Comparison of ENCODE assay signal across 30 cellular contexts in genomic region chr10:45378866-45379265, GRCh38. TPM values are rescaled to one million over a fixed set of nuclear protein-coding genes. Genes with fewer than 3 reads are reported as not detected.
DNase-seq lines count a peak whose midpoint lies in the region; ATAC-seq and TF ChIP-seq lines count a peak whose summit lies in the region.
"Had no signal": no experiment of that assay in that cellular context is flagged by ENCODE, and none has a peak within 500 bp of the region (broad histone marks: within the 10 kb centered on the region; RNA-seq: fewer than 3 reads in every experiment).

No MANE protein-coding gene starts in this region.

- H3K4me2 ChIP-seq in OCI-LY1 (ENCODE audit: low read length) (no peak overlapping the region; the same call in 1 of the 2 replicates), hepatocyte (no peak overlapping the region)
- H3K4me2 ChIP-seq: GM23338 had no signal

- H4K20me1 ChIP-seq in OCI-LY1 (ENCODE audit: insufficient read depth, low read length): 0 out of 2 replicates have a peak, but pooled peaks cover 3% of the 10 kb centered on the region
- H4K20me1 ChIP-seq in hepatocyte (ENCODE audit: insufficient read depth, poor library complexity, severe bottlenecking): no peaks in the 10 kb centered on the region

- H3K27me3 ChIP-seq in OCI-LY1 (ENCODE audit: insufficient read depth, low read length) (no peaks in the 10 kb centered on the region), hepatocyte (peaks cover 12% of the 10 kb centered on the region), upper lobe of left lung (peaks cover 0 to 7% (median 3%) of the 10 kb centered on the region in 4 donors)
- H3K27me3 ChIP-seq: thyroid gland had no signal

- peaks cover 60% of the 10 kb centered on the region for H3K79me2 ChIP-seq in OCI-LY1 (ENCODE audit: insufficient read depth, low read length)
- H3K79me2 ChIP-seq in hepatocyte: no peaks in the 10 kb centered on the region

- POLR2A ChIA-PET in RWPE1 (lab: Yijun Ruan, JAX; ENCODE audit: low non-redundant PET): no interaction called here

- no peak overlapping the region for H3K9ac ChIP-seq in OCI-LY1 (ENCODE audit: low read length)

- ATAC-seq in upper lobe of left lung (ENCODE audit: low FRiP score in 2 of 2) (no peak), HG02571 (IDR thresholded peaks at IDR 0.05; ENCODE audit: unreplicated experiment) (no peak)
- ATAC-seq: GM23338, left colon, PC-3, Right ventricle myocardium inferior, SK-N-SH treated with all-trans-retinoic acid at 6 μM for 48 hours had no signal

- H3K9me2 ChIP-seq in OCI-LY1 (ENCODE audit: low read depth, low read length) (no peaks in the 10 kb centered on the region), hepatocyte (replicated peaks; ENCODE audit: insufficient read depth) (no peaks in the 10 kb centered on the region)

- H3K27ac ChIP-seq in OCI-LY1 (ENCODE audit: low read depth, low read length, poor library complexity, severe bottlenecking) (peak overlapping the region; percentile 10), hepatocyte (no peak overlapping the region), upper lobe of left lung (peak overlapping the region; percentile 52 to 90 (median 78)), RWPE1 (no peak overlapping the region)
- H3K27ac ChIP-seq: brain microvascular endothelial cell, C4-2B, thyroid gland had no signal

- H3K4me1 ChIP-seq in OCI-LY1 (ENCODE audit: insufficient read depth, low read length, severe bottlenecking): peaks cover 38% of the 10 kb centered on the region
- peaks cover 6% of the 10 kb centered on the region for H3K4me1 ChIP-seq in hepatocyte (ENCODE audit: insufficient read depth)
- H3K4me1 ChIP-seq in upper lobe of left lung: peaks cover 6 to 22% (median 13%) of the 10 kb centered on the region in 4 donors

- no peak for TF ChIP-seq EP300 in upper lobe of left lung (IDR thresholded peaks at IDR 0.05)

- H3K36me3 ChIP-seq in OCI-LY1 (ENCODE audit: insufficient read depth, low read length) (peaks cover 95% of the 10 kb centered on the region), hepatocyte (replicated peaks; ENCODE audit: insufficient read depth, low read depth) (no peaks in the 10 kb centered on the region), upper lobe of left lung (peaks cover 0 to 2% (median 0%) of the 10 kb centered on the region in 4 donors)
- H3K36me3 ChIP-seq: brain microvascular endothelial cell, thyroid gland had no signal

- DNase-seq in GM10266 (ENCODE audit: extremely low spot score): peak; percentile 6
- DNase-seq in hepatocyte (ENCODE audit: low spot score): peak; percentile 24
- DNase-seq in upper lobe of left lung: no peak
- DNase-seq in NCI-H2227 (lab: John Stamatoyannopoulos, UW; ENCODE audit: unreplicated experiment): no peak
- DNase-seq in RWPE1 (ENCODE audit: low spot score): no peak
- DNase-seq: activated CD4-positive, alpha-beta memory T cell treated with anti-CD3 and anti-CD28 coated beads, Interleukin-2, amount 10 ng/mL, durations not matched to agents 7 days and 5 days; activated CD4-positive, alpha-beta T cell treated with anti-CD3 and anti-CD28 coated beads for 1 hour; activated CD8-positive, alpha-beta memory T cell treated with anti-CD3 and anti-CD28 coated beads, Interleukin-2, amount 50 U/mL, for 4 hours; amygdala; brain microvascular endothelial cell; Caco-2; DMS79; effector CD4-positive, alpha-beta T cell; HFFc6; immature natural killer cell; left colon; NCI-H146; NCI-H446 treated with DMSO at 0.1 percent for 48 hours; PC-3; stomach; thyroid gland had no signal

- H3K9me3 ChIP-seq in OCI-LY1 (ENCODE audit: low read length) (no peaks in the 10 kb centered on the region), hepatocyte (ENCODE audit: low read depth) (no peaks in the 10 kb centered on the region), upper lobe of left lung (no peaks in the 10 kb centered on the region)
- H3K9me3 ChIP-seq: Caco-2, stomach, thyroid gland had no signal

- H2AFZ ChIP-seq in OCI-LY1 (ENCODE audit: low read length) (no peak overlapping the region), hepatocyte (no peak overlapping the region)
- H2AFZ ChIP-seq: GM23338 had no signal

- WGBS in hepatocyte (ENCODE audit: low lambda C conversion rate, missing lambda C conversion rate): 94% methylated on average over 3 of the region's 3 CpGs
- 80 to 94% methylated on average over 3 of the region's 3 CpGs for WGBS in upper lobe of left lung, 2 donors

- no peak overlapping the region for H3K4me3 ChIP-seq in OCI-LY1 (ENCODE audit: low read depth, low read length, poor library complexity, severe bottlenecking)
- H3K4me3 ChIP-seq in hepatocyte: no peak overlapping the region
- no peak overlapping the region for H3K4me3 ChIP-seq in upper lobe of left lung
- H3K4me3 ChIP-seq: GM23338, skin epidermis, stomach, thyroid gland had no signal

- TF ChIP-seq POLR2A in upper lobe of left lung (IDR thresholded peaks at IDR 0.05): no peak

- H3F3A ChIP-seq in OCI-LY1 (ENCODE audit: insufficient read depth, low read length): no peaks in the 10 kb centered on the region

- TF ChIP-seq CTCF in GM10266 (IDR thresholded peaks at IDR 0.05; ENCODE audit: control insufficient read depth, insufficient read depth, low read depth, missing control alignments) (no peak), OCI-LY1 (IDR thresholded peaks at IDR 0.05; ENCODE audit: low read length) (no peak), hepatocyte (IDR thresholded peaks at IDR 0.05; ENCODE audit: poor library complexity) (no peak), upper lobe of left lung (IDR thresholded peaks at IDR 0.05) (no peak), RWPE1 (conservative IDR thresholded peaks at IDR 0.05; ENCODE audit: low read depth) (no peak)

- CTCF ChIA-PET in RWPE1 (lab: Yijun Ruan, JAX): interaction anchor here (0.8 kb wide), 1 partner anchor 97 kb away, joined by 3 read pairs; no protein-coding TSS in a partner anchor

RNA-seq across cellular contexts. Expression of gene ALOX5, which starts 4.8 kb away (rescaled TPM):
- total RNA-seq in hepatocyte: 3.5 and 5.0 TPM in 2 replicates
- polyA plus RNA-seq in hepatocyte: 4.4 and 9.0 TPM in 2 replicates
- total RNA-seq in upper lobe of left lung: 100 to 1,000 TPM; 113 to 686 (median 280) TPM
- total RNA-seq: Caco-2, HFFc6, neural crest cell had no signal
- polyA plus RNA-seq: AG04450 had no signal

Comparison
In these comparisons a context has a peak if more than half of its experiments do, and no peak if none do; other contexts are left out.
1. DNase-seq: peak in GM10266 (single experiment) and hepatocyte (single experiment); none in upper lobe of left lung (0 of 2), NCI-H2227 (single experiment) and RWPE1 (single experiment).
2. H3K27ac ChIP-seq: peak in OCI-LY1 (single experiment) and upper lobe of left lung (4 of 4); none in hepatocyte (single experiment) and RWPE1 (single experiment).
3. RNA of gene ALOX5, which starts 4.8 kb away (total RNA-seq): 113 to 686 TPM in upper lobe of left lung; 3.5 to 5.0 TPM in hepatocyte; every median in the first group is over 10 times any median in the second.